Comparison of ENCODE assay signal across 14 cellular contexts in genomic region chr9:71901695-71902094, GRCh38. TPM values are rescaled to one million over a fixed set of nuclear protein-coding genes. Genes with fewer than 3 reads are reported as not detected.
DNase-seq lines count a peak whose midpoint lies in the region; ATAC-seq, FAIRE-seq and TF ChIP-seq lines count a peak whose summit lies in the region.
"Had no signal": no experiment of that assay in that cellular context is flagged by ENCODE, and none has a peak within 500 bp of the region (broad histone marks: within the 10 kb centered on the region; RNA-seq: fewer than 3 reads in every experiment).

No MANE protein-coding gene starts in this region.

- H3K4me3 ChIP-seq in aorta (ENCODE audit: low read length in 2 of 2), result no peak overlapping the region
- H3K4me3 ChIP-seq: body of pancreas, pancreas, thyroid gland had no signal

- no peaks in the 10 kb centered on the region for H3K27me3 ChIP-seq in aorta (ENCODE audit: control insufficient read depth in 1 of 2, insufficient read depth in 2 of 2, low read length in 1 of 2)
- H3K27me3 ChIP-seq: body of pancreas, pancreas, thyroid gland had no signal

- H3K27ac Mint-ChIP-seq in T-helper 1 cell treated with Interleukin-12 subunit alpha and Interleukin-12 subunit beta and Interleukin-4 antibody, amounts not matched to agents 30 μg/mL and 1 μg/mL, for 36 hours, result peak overlapping the region; percentile 32
- peak overlapping the region; percentile 53 for H3K27ac Mint-ChIP-seq in activated CD8-positive, alpha-beta T cell treated with anti-CD3 and anti-CD28 coated beads for 36 hours
- peak overlapping the region; percentile 70 to 91 (median 84) for H3K27ac Mint-ChIP-seq in naive B cell

- no peaks in the 10 kb centered on the region for H3K36me3 ChIP-seq in aorta (ENCODE audit: control insufficient read depth in 1 of 2, insufficient read depth in 2 of 2, low read length in 1 of 2)
- H3K36me3 ChIP-seq: pancreas, thyroid gland had no signal

- WGBS in aorta, 2 donors, result 49 to 51% methylated on average over 3 of the region's 3 CpGs

- peak overlapping the region; percentile 29 for H3K4me3 Mint-ChIP-seq in T-helper 1 cell treated with Interleukin-12 subunit alpha and Interleukin-12 subunit beta and Interleukin-4 antibody, amounts not matched to agents 30 μg/mL and 1 μg/mL, for 36 hours
- H3K4me3 Mint-ChIP-seq in activated CD8-positive, alpha-beta T cell treated with anti-CD3 and anti-CD28 coated beads for 36 hours, result no peak overlapping the region
- peak overlapping the region; percentile 3 to 73 (median 52) for H3K4me3 Mint-ChIP-seq in naive B cell
- H3K4me3 Mint-ChIP-seq: mesothelial cell of epicardium had no signal

- CTCF ChIA-PET in activated CD8-positive, alpha-beta T cell treated with anti-CD3 and anti-CD28 coated beads for 36 hours (lab: Charles Lee), result no interaction called here

- no peaks in the 10 kb centered on the region for H3K27me3 Mint-ChIP-seq in T-helper 1 cell treated with Interleukin-12 subunit alpha and Interleukin-12 subunit beta and Interleukin-4 antibody, amounts not matched to agents 30 μg/mL and 1 μg/mL, for 36 hours (ENCODE audit: low read depth)
- no peaks in the 10 kb centered on the region for H3K27me3 Mint-ChIP-seq in activated CD8-positive, alpha-beta T cell treated with anti-CD3 and anti-CD28 coated beads for 36 hours
- no peaks in the 10 kb centered on the region for H3K27me3 Mint-ChIP-seq in naive B cell

- no peak for TF ChIP-seq POLR2A in H54 (IDR thresholded peaks at IDR 0.05; ENCODE audit: low read depth, low read length)

- intact Hi-C loops in activated CD8-positive, alpha-beta T cell treated with anti-CD3 and anti-CD28 coated beads for 36 hours (cut with micrococcal nuclease), result no loop called here
- intact Hi-C loops in aorta (cut with DNase I), result no loop called here

- POLR2A ChIA-PET in activated CD8-positive, alpha-beta T cell treated with anti-CD3 and anti-CD28 coated beads for 36 hours (lab: Charles Lee), result interaction anchor here (0.7 kb wide), 1 partner anchor 98 kb away, joined by 3 read pairs; no protein-coding TSS in a partner anchor

- no peaks in the 10 kb centered on the region for H3K9me3 ChIP-seq in aorta (ENCODE audit: control insufficient read depth, low read length)
- H3K9me3 ChIP-seq: body of pancreas, pancreas, thyroid gland had no signal

- H3K4me1 Mint-ChIP-seq in T-helper 1 cell treated with Interleukin-12 subunit alpha and Interleukin-12 subunit beta and Interleukin-4 antibody, amounts not matched to agents 30 μg/mL and 1 μg/mL, for 36 hours (ENCODE audit: low read depth), result peaks cover 50% of the 10 kb centered on the region
- H3K4me1 Mint-ChIP-seq in activated CD8-positive, alpha-beta T cell treated with anti-CD3 and anti-CD28 coated beads for 36 hours (ENCODE audit: low read depth), result peaks cover 67% of the 10 kb centered on the region
- peaks cover 65 to 96% (median 85%) of the 10 kb centered on the region in 3 donors for H3K4me1 Mint-ChIP-seq in naive B cell

- no peak overlapping the region for H3K27ac ChIP-seq in aorta (ENCODE audit: low read depth in 1 of 2, low read length in 2 of 2)
- H3K27ac ChIP-seq: body of pancreas, pancreas, thyroid gland had no signal

- peak; percentile 18 for TF ChIP-seq CTCF in activated CD8-positive, alpha-beta T cell treated with anti-CD3 and anti-CD28 coated beads for 36 hours (IDR thresholded peaks at IDR 0.05)

- peak; percentile 22 for ATAC-seq in activated CD8-positive, alpha-beta T cell treated with anti-CD3 and anti-CD28 coated beads for 36 hours
- peak; percentile 32 to 38 for ATAC-seq in naive B cell (ENCODE audit: low read depth in 2 of 2)
- ATAC-seq in HG02759 (IDR thresholded peaks at IDR 0.05; ENCODE audit: unreplicated experiment), result no peak
- ATAC-seq in aorta (ENCODE audit: low FRiP score), result no peak
- no peak for ATAC-seq in GM19455 (IDR thresholded peaks at IDR 0.05; ENCODE audit: unreplicated experiment)
- ATAC-seq: body of pancreas, pancreas had no signal

- DNase-seq in T-helper 1 cell (no peak), H54 (ENCODE audit: insufficient read length, low spot score) (no peak), naive B cell (no peak), aorta (no peak)
- DNase-seq in activated CD8-positive, alpha-beta T cell treated with anti-CD3 and anti-CD28 coated beads for 36 hours, result no peak
- DNase-seq: activated CD4-positive, CD25-positive, alpha-beta regulatory T cell; body of pancreas; effector CD8-positive, alpha-beta T cell; pancreas; thyroid gland had no signal

- H3K36me3 Mint-ChIP-seq in T-helper 1 cell treated with Interleukin-12 subunit alpha and Interleukin-12 subunit beta and Interleukin-4 antibody, amounts not matched to agents 30 μg/mL and 1 μg/mL, for 36 hours (ENCODE audit: low read depth), result peaks cover 4% of the 10 kb centered on the region
- H3K36me3 Mint-ChIP-seq in activated CD8-positive, alpha-beta T cell treated with anti-CD3 and anti-CD28 coated beads for 36 hours (ENCODE audit: low read depth), result peaks cover 10% of the 10 kb centered on the region
- H3K36me3 Mint-ChIP-seq in naive B cell, result peaks cover 4 to 7% of the 10 kb centered on the region in 2 donors

- peak; percentile 38 for FAIRE-seq in H54 (lab: Jason Lieb, UNC)
- FAIRE-seq: pancreas had no signal

- H3K9me3 Mint-ChIP-seq in T-helper 1 cell treated with Interleukin-12 subunit alpha and Interleukin-12 subunit beta and Interleukin-4 antibody, amounts not matched to agents 30 μg/mL and 1 μg/mL, for 36 hours, result no peaks in the 10 kb centered on the region
- H3K9me3 Mint-ChIP-seq in activated CD8-positive, alpha-beta T cell treated with anti-CD3 and anti-CD28 coated beads for 36 hours, result no peaks in the 10 kb centered on the region
- H3K9me3 Mint-ChIP-seq in naive B cell, result no peaks in the 10 kb centered on the region
- H3K9me3 Mint-ChIP-seq: mesothelial cell of epicardium had no signal

- peaks cover 0 to 6% of the 10 kb centered on the region in 2 donors for H3K4me1 ChIP-seq in aorta (ENCODE audit: control insufficient read depth in 1 of 2, insufficient read depth in 2 of 2, low read length in 2 of 2)
- H3K4me1 ChIP-seq: thyroid gland had no signal

RNA-seq across cellular contexts. Expression of gene ABHD17B, which starts 9.3 kb away (rescaled TPM):
- total RNA-seq in activated CD8-positive, alpha-beta T cell treated with anti-CD3 and anti-CD28 coated beads for 36 hours, result 10 to 100 TPM; 15.5 to 16.5 TPM
- 10 to 100 TPM; 47.4 to 83.9 (median 60.2) TPM for polyA plus RNA-seq in naive B cell (ENCODE audit: low read depth in 6 of 6)
- 10 to 100 TPM; 14.2 to 38.0 TPM for total RNA-seq in aorta
- 1 to 10 TPM; 6.6 to 9.4 TPM for polyA plus RNA-seq in aorta

RNA-seq across cellular contexts. Expression of gene C9orf85, which starts 9.7 kb away (rescaled TPM):
- total RNA-seq in activated CD8-positive, alpha-beta T cell treated with anti-CD3 and anti-CD28 coated beads for 36 hours, result 1 to 10 TPM; 7.6 to 8.9 TPM
- polyA plus RNA-seq in naive B cell (ENCODE audit: low read depth in 6 of 6), result 10 to 100 TPM in 4 of 6 donors, 1 to 10 TPM in 2; 2.1 to 15.7 (median 11.6) TPM
- total RNA-seq in aorta, result 10 to 100 TPM; 15.5 to 17.9 TPM
- 10 to 100 TPM; 16.4 to 17.2 TPM for polyA plus RNA-seq in aorta

Comparison
In these comparisons a context has a peak if more than half of its experiments do, and no peak if none do; other contexts are left out.
1. H3K27ac Mint-ChIP-seq: peak in every context shown above with its lines; median percentile 84 in naive B cell; 53 in activated CD8-positive, alpha-beta T cell treated with anti-CD3 and anti-CD28 coated beads for 36 hours; 32 in T-helper 1 cell treated with Interleukin-12 subunit alpha and Interleukin-12 subunit beta and Interleukin-4 antibody, amounts not matched to agents 30 μg/mL and 1 μg/mL, for 36 hours.
2. ATAC-seq: peak in activated CD8-positive, alpha-beta T cell treated with anti-CD3 and anti-CD28 coated beads for 36 hours (single experiment) and naive B cell (2 of 2); none in HG02759 (single experiment), aorta (single experiment) and GM19455 (single experiment).